9 cellular contexts compared by ENCODE assay signal in the genomic region with DNA sequence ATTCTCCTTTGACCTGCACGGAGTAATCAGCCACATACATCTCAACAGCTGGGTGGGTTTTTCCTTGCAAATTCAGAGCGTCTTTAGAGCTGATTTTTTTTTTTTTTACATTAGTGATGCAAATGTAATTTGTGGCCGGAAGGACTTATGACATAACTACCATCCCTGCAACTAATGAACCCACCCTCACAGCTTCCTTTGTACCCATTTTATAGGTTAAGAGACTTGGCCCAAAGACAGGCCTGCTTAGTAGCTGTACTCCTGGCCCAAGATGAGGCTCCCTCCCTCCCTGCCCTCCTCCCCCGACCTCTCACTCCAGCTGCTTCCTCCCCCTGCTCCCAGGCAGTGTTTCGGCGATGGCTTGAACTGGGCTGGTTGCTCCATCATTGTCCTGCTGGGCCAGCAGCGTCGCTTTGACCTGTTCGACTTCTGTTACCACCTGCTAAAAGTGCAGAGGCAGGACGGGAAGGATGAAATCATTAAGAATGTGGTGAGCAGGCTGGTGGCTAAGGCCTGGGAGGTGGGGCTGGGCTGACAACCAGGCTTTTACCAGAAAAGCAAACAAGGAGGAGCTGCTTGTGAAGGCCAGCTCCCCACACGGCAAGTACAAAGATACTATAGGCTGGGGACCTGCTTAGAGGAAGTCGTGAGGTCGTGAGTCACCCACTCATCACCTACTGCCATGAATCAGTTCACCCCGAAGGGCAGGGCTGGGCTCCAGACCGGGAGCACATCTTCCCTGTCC.
DNase-seq lines count a peak whose midpoint lies in the region; ATAC-seq, FAIRE-seq and TF ChIP-seq lines count a peak whose summit lies in the region.
"Had no signal": no experiment of that assay in that cellular context is flagged by ENCODE, and none has a peak within 500 bp of the region (broad histone marks: within the 10 kb centered on the region; RNA-seq: fewer than 3 reads in every experiment).

No MANE protein-coding gene starts in this region.

- H3K27me3 Mint-ChIP-seq in natural killer cell treated with Interleukin-12 subunit alpha and Interleukin-12 subunit beta and Interleukin-15 and Interleukin-18, amount 100 ng/mL, for 72 hours, result no peaks in the 10 kb centered on the region
- H3K27me3 Mint-ChIP-seq in CD14-positive monocyte (ENCODE audit: low read depth in 3 of 3), result peaks cover 0 to 2% (median 1%) of the 10 kb centered on the region in 3 donors

- no peaks in the 10 kb centered on the region for H4K20me1 ChIP-seq in K562 (replicated peaks; ENCODE audit: control insufficient read depth, insufficient read depth, low read length)

- TF ChIP-seq CTCF in K562 (IDR thresholded peaks at IDR 0.05 in 2 of 3, conservative IDR thresholded peaks at IDR 0.05 in 1 of 3; ENCODE audit: insufficient read depth in 2 of 3, low read depth in 1 of 3, low read length in 3 of 3) (no peak), vagina (IDR thresholded peaks at IDR 0.05) (no peak), CD14-positive monocyte (IDR thresholded peaks at IDR 0.05) (no peak)

- no peaks in the 10 kb centered on the region for H3K9me3 Mint-ChIP-seq in natural killer cell treated with Interleukin-12 subunit alpha and Interleukin-12 subunit beta and Interleukin-15 and Interleukin-18, amount 100 ng/mL, for 72 hours
- peaks cover 0 to 4% (median 0%) of the 10 kb centered on the region in 7 donors for H3K9me3 Mint-ChIP-seq in CD14-positive monocyte

- CTCF ChIA-PET in K562 (lab: Yijun Ruan, JAX; ENCODE audit: low intra/inter-chr PET ratio), result no interaction called here

- H3K27ac ChIP-seq in K562 (ENCODE audit: extremely low read depth, low read depth, low read length) (no peak overlapping the region), vagina (peak overlapping the region; percentile 46)

- TF ChIP-seq POLR2A in K562 (conservative IDR thresholded peaks at IDR 0.05) (no peak), vagina (IDR thresholded peaks at IDR 0.05) (no peak)

- H3K27ac Mint-ChIP-seq in natural killer cell treated with Interleukin-12 subunit alpha and Interleukin-12 subunit beta and Interleukin-15 and Interleukin-18, amount 100 ng/mL, for 72 hours, result peak overlapping the region; percentile 97
- peak overlapping the region in 1 of 7 donors; percentile 56 for H3K27ac Mint-ChIP-seq in CD14-positive monocyte

- no TSS peak for BruUV-seq in K562 (replicated peaks; lab: Mats Ljungman, UMichigan)

- TF ChIP-seq EP300 in K562 (IDR thresholded peaks at IDR 0.05; ENCODE audit: low read length), result no peak

- no peak for FAIRE-seq in K562 (lab: Jason Lieb, UNC)

- no peak overlapping the region for H2AFZ ChIP-seq in K562 (ENCODE audit: low read depth, low read length)

- no peaks in the 10 kb centered on the region for H3K79me2 ChIP-seq in K562 (ENCODE audit: control insufficient read depth, insufficient read depth, low read length)

- H3K4me1 Mint-ChIP-seq in natural killer cell treated with Interleukin-12 subunit alpha and Interleukin-12 subunit beta and Interleukin-15 and Interleukin-18, amount 100 ng/mL, for 72 hours (ENCODE audit: low read depth in 2 of 2), result peaks cover 22 to 43% of the 10 kb centered on the region in 2 donors
- no peaks in the 10 kb centered on the region for H3K4me1 Mint-ChIP-seq in CD14-positive monocyte

- H3K4me3 Mint-ChIP-seq in natural killer cell treated with Interleukin-12 subunit alpha and Interleukin-12 subunit beta and Interleukin-15 and Interleukin-18, amount 100 ng/mL, for 72 hours, result peak overlapping the region; percentile 64
- no peak overlapping the region for H3K4me3 Mint-ChIP-seq in CD14-positive monocyte

- DNase-seq in Caki2 (ENCODE audit: low read depth) (peak; percentile 93), SW480 (ENCODE audit: low spot score) (peak; percentile 98), K562 (ENCODE audit: extremely low read depth in 1 of 4, low spot score in 3 of 4) (peak in 1 of 4 experiments; percentile 2), vagina (ENCODE audit: extremely low spot score in 2 of 2) (no peak), NCI-H69 (lab: John Stamatoyannopoulos, UW) (no peak), CD14-positive monocyte (ENCODE audit: low spot score) (no peak)
- no peak for DNase-seq in natural killer cell treated with Interleukin-12 subunit alpha and Interleukin-12 subunit beta and Interleukin-15 and Interleukin-18, amount 100 ng/mL, for 72 hours (ENCODE audit: low spot score)
- DNase-seq: heart left ventricle had no signal

- H3K9ac ChIP-seq in K562 (ENCODE audit: insufficient read depth in 1 of 2, low read depth in 2 of 2, low read length in 2 of 2), result no peak overlapping the region

- no peaks in the 10 kb centered on the region for H3K4me1 ChIP-seq in K562 (replicated peaks in 1 of 2; ENCODE audit: control insufficient read depth in 2 of 2, insufficient read depth in 2 of 2, low read length in 2 of 2)
- H3K4me1 ChIP-seq in vagina, result peaks cover 18% of the 10 kb centered on the region

- 4% methylated on average over 14 of the region's 15 CpGs for WGBS in K562 (ENCODE audit: insufficient coverage, low coverage, missing lambda C conversion rate)

- in situ Hi-C loops in Caki2 (cut with HindIII; ENCODE audit: low pct_unique_long_range_greater_than_20kb, low sequenced_read_pairs) (no loop called here), K562 (cut with MboI) (no loop called here)

- intact Hi-C loops in K562 (cut with micrococcal nuclease), result no loop called here
- intact Hi-C loops in vagina (cut with DNase I), result no loop called here
- intact Hi-C loops in CD14-positive monocyte (cut with micrococcal nuclease), result no loop called here

- H3K4me3 ChIP-seq in K562 (no peak overlapping the region), vagina (no peak overlapping the region)
- H3K4me3 ChIP-seq: heart left ventricle had no signal

- H3K9me3 ChIP-seq in K562 (replicated peaks; ENCODE audit: control insufficient read depth, insufficient read depth, low read depth, low read length) (no peaks in the 10 kb centered on the region), vagina (no peaks in the 10 kb centered on the region)
- H3K9me3 ChIP-seq: heart left ventricle had no signal

- H3K27me3 ChIP-seq in K562 (ENCODE audit: control insufficient read depth in 2 of 2, insufficient read depth in 2 of 2, low read length in 2 of 2), result peaks cover 0 to 15% of the 10 kb centered on the region in 2 experiments; a peak in 4 of 5 replicates
- no peaks in the 10 kb centered on the region for H3K27me3 ChIP-seq in vagina
- H3K27me3 ChIP-seq: heart left ventricle had no signal

- no peak overlapping the region for H3K4me2 ChIP-seq in K562 (ENCODE audit: insufficient read depth, low read length)

- H3K9me1 ChIP-seq in K562 (ENCODE audit: control insufficient read depth, insufficient read depth, low read length), result no peaks in the 10 kb centered on the region

- POLR2A ChIA-PET in K562 (lab: Yijun Ruan, JAX), result interaction anchor here (0.6 to 1.0 kb wide), 3 partner anchors 11 to 338 kb away, joined by 3 to 4 read pairs (median 3); no protein-coding TSS in a partner anchor

- peak; percentile 25; the same call in 1 of the 3 replicates for ATAC-seq in K562
- peak; percentile 93 to 97 for ATAC-seq in natural killer cell treated with Interleukin-12 subunit alpha and Interleukin-12 subunit beta and Interleukin-15 and Interleukin-18, amount 100 ng/mL, for 72 hours
- no peak for ATAC-seq in HG03039 (IDR thresholded peaks at IDR 0.05; ENCODE audit: unreplicated experiment)

- H3K36me3 Mint-ChIP-seq in natural killer cell treated with Interleukin-12 subunit alpha and Interleukin-12 subunit beta and Interleukin-15 and Interleukin-18, amount 100 ng/mL, for 72 hours, result peaks cover 52% of the 10 kb centered on the region
- peaks cover 42 to 45% of the 10 kb centered on the region in 2 donors for H3K36me3 Mint-ChIP-seq in CD14-positive monocyte

- no peaks in the 10 kb centered on the region for H3K36me3 ChIP-seq in K562 (ENCODE audit: control insufficient read depth, insufficient read depth, low read length)
- no peaks in the 10 kb centered on the region for H3K36me3 ChIP-seq in vagina

- no peak for TF ChIP-seq RAD21 in K562 (CRISPR knock-in tag; conservative IDR thresholded peaks at IDR 0.05 in 1 of 2, IDR thresholded peaks at IDR 0.05 in 1 of 2)

TF ChIP-seq in K562, 482 proteins besides CTCF, POLR2A, EP300 and RAD21 (continues in another document):
- TF ChIP-seq, protein P1, sequence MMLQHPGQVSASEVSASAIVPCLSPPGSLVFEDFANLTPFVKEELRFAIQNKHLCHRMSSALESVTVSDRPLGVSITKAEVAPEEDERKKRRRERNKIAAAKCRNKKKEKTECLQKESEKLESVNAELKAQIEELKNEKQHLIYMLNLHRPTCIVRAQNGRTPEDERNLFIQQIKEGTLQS (IDR thresholded peaks at IDR 0.05), result peak; percentile 36; the same call in 1 of the 2 replicates
- TF ChIP-seq, protein P1 (CRISPR knock-in tag; conservative IDR thresholded peaks at IDR 0.05), result no peak
- no peak for TF ChIP-seq EGR1 (conservative IDR thresholded peaks at IDR 0.05)
- TF ChIP-seq, protein P2, sequence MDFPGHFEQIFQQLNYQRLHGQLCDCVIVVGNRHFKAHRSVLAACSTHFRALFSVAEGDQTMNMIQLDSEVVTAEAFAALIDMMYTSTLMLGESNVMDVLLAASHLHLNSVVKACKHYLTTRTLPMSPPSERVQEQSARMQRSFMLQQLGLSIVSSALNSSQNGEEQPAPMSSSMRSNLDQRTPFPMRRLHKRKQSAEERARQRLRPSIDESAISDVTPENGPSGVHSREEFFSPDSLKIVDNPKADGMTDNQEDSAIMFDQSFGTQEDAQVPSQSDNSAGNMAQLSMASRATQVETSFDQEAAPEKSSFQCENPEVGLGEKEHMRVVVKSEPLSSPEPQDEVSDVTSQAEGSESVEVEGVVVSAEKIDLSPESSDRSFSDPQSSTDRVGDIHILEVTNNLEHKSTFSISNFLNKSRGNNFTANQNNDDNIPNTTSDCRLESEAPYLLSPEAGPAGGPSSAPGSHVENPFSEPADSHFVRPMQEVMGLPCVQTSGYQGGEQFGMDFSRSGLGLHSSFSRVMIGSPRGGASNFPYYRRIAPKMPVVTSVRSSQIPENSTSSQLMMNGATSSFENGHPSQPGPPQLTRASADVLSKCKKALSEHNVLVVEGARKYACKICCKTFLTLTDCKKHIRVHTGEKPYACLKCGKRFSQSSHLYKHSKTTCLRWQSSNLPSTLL (IDR thresholded peaks at IDR 0.05), result no peak
- no peak for TF ChIP-seq FOXM1 (IDR thresholded peaks at IDR 0.05; ENCODE audit: low read depth)
- TF ChIP-seq FOXM1 (CRISPR knock-in tag; IDR thresholded peaks at IDR 0.05; ENCODE audit: low read depth), result no peak
- peak; percentile 88 for TF ChIP-seq FOSL1 (tag; conservative IDR thresholded peaks at IDR 0.05)
- TF ChIP-seq FUS (optimal IDR thresholded peaks at IDR 0.05; ENCODE audit: low read depth, low read length), result no peak
- 0 out of 2 replicates have a peak, but pooled peaks have one; percentile 18 for TF ChIP-seq GABPA (tag; conservative IDR thresholded peaks at IDR 0.05; ENCODE audit: low read depth)
- TF ChIP-seq MEIS2 (IDR thresholded peaks at IDR 0.05; ENCODE audit: partially characterized antibody), result peak; percentile 53
- TF ChIP-seq SP2 (IDR thresholded peaks at IDR 0.05; ENCODE audit: extremely low read depth, low read depth, low read length, poor library complexity, severe bottlenecking), result no peak

Comparison
In these comparisons a context has a peak if more than half of its experiments do, and no peak if none do; other contexts are left out.
1. DNase-seq: peak in Caki2 (single experiment) and SW480 (single experiment); none in natural killer cell treated with Interleukin-12 subunit alpha and Interleukin-12 subunit beta and Interleukin-15 and Interleukin-18, amount 100 ng/mL, for 72 hours (single experiment), vagina (0 of 2), NCI-H69 (single experiment) and CD14-positive monocyte (single experiment).